9 cellular contexts compared by ENCODE assay signal in the genomic region with DNA sequence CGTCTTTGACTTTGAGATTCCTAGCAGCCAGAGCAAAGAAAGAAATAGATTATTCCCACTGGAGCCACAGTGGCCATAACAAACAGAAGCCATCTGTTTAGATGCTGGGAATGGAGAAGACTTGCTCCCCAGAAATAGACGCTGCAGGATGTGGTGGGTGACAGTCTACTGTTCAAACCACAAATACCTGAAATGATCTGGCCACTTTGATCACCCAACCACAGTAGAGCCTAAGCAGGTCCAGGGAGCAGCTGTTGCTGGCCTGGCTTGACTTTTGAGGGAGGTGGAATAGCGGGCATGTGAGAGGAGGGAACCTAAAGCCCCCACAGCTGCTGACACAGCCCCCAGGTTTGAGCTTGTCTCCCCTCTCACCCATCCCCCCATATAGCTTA. TPM values are rescaled to one million over a fixed set of nuclear protein-coding genes. Genes with fewer than 3 reads are reported as not detected.
DNase-seq lines count a peak whose midpoint lies in the region; ATAC-seq and TF ChIP-seq lines count a peak whose summit lies in the region.
"Had no signal": no experiment of that assay in that cellular context is flagged by ENCODE, and none has a peak within 500 bp of the region (broad histone marks: within the 10 kb centered on the region; RNA-seq: fewer than 3 reads in every experiment).

No MANE protein-coding gene starts in this region.

- peaks cover 37% of the 10 kb centered on the region for H3K4me1 ChIP-seq in mammary epithelial cell (ENCODE audit: insufficient read depth, low read length)

- no peak overlapping the region for H3K27ac ChIP-seq in mammary epithelial cell (ENCODE audit: insufficient read depth, low read depth, low read length)

- H3K9ac ChIP-seq in mammary epithelial cell (ENCODE audit: insufficient read depth, low read length) = no peak overlapping the region

- WGBS in mammary epithelial cell (ENCODE audit: low coverage, missing lambda C conversion rate) = 80% methylated on average over 2 of the region's 3 CpGs

- H3K27me3 Mint-ChIP-seq in MCF 10A (ENCODE audit: insufficient read depth, unreplicated experiment) (no peaks in the 10 kb centered on the region), nephron progenitor cell (ENCODE audit: low read depth, poor library complexity) (no peaks in the 10 kb centered on the region)
- no peaks in the 10 kb centered on the region for H3K27me3 Mint-ChIP-seq in activated CD8-positive, alpha-beta memory T cell treated with anti-CD3 and anti-CD28 coated beads, Interleukin-2, amount 10 ng/mL, durations not matched to agents 7 days and 5 days

- in situ Hi-C loops in mammary epithelial cell (cut with MboI; ENCODE audit: low sequenced_read_pairs in 2 of 2) = loop anchor here in 1 of 2 donors (5.0 kb wide), 1 partner anchor 47 kb away; no protein-coding TSS in a partner anchor

- no peak overlapping the region for H2AFZ ChIP-seq in mammary epithelial cell (ENCODE audit: low read depth, low read length)

- no peaks in the 10 kb centered on the region for H3K9me3 Mint-ChIP-seq in MCF 10A (ENCODE audit: unreplicated experiment)
- H3K9me3 Mint-ChIP-seq in activated CD8-positive, alpha-beta memory T cell treated with anti-CD3 and anti-CD28 coated beads, Interleukin-2, amount 10 ng/mL, durations not matched to agents 7 days and 5 days (ENCODE audit: low read depth) = no peaks in the 10 kb centered on the region
- H3K9me3 Mint-ChIP-seq in nephron progenitor cell = no peaks in the 10 kb centered on the region

- BruUV-seq in mammary epithelial cell (replicated peaks; lab: Mats Ljungman, UMichigan) (no TSS peak), MCF 10A (replicated peaks; lab: Mats Ljungman, UMichigan) (no TSS peak)

- H3K36me3 Mint-ChIP-seq in MCF 10A (ENCODE audit: insufficient read depth, unreplicated experiment) (peaks cover 65% of the 10 kb centered on the region), nephron progenitor cell (ENCODE audit: low read depth) (peaks cover 33% of the 10 kb centered on the region)
- peaks cover 37% of the 10 kb centered on the region for H3K36me3 Mint-ChIP-seq in activated CD8-positive, alpha-beta memory T cell treated with anti-CD3 and anti-CD28 coated beads, Interleukin-2, amount 10 ng/mL, durations not matched to agents 7 days and 5 days

- no peaks in the 10 kb centered on the region for H4K20me1 ChIP-seq in mammary epithelial cell (ENCODE audit: insufficient read depth, low read length)

- no peak overlapping the region for H3K4me3 ChIP-seq in mammary epithelial cell (replicated peaks in 1 of 3; ENCODE audit: insufficient read depth in 1 of 3, low read depth in 2 of 3, low read length in 3 of 3)
- H3K4me3 ChIP-seq: adrenal gland had no signal

- intact Hi-C loops in mammary epithelial cell (cut with micrococcal nuclease) (loop anchor here (5.0 kb wide), 1 partner anchor 37 kb away; the partner anchor contains the start of gene SH2B3), MCF 10A (cut with micrococcal nuclease) (no loop called here)

- peaks cover 56% of the 10 kb centered on the region for H3K79me2 ChIP-seq in mammary epithelial cell (ENCODE audit: insufficient read depth, low read length)

- H3K4me1 Mint-ChIP-seq in MCF 10A (ENCODE audit: insufficient read depth, unreplicated experiment) (peaks cover 24% of the 10 kb centered on the region), nephron progenitor cell (peaks cover 50% of the 10 kb centered on the region)
- H3K4me1 Mint-ChIP-seq in activated CD8-positive, alpha-beta memory T cell treated with anti-CD3 and anti-CD28 coated beads, Interleukin-2, amount 10 ng/mL, durations not matched to agents 7 days and 5 days = peaks cover 77% of the 10 kb centered on the region

- POLR2A ChIA-PET in MCF 10A (lab: Yijun Ruan, JAX) = interaction anchor here (0.6 to 0.7 kb wide), 2 partner anchors 38 to 74 kb away, joined by 3 to 4 read pairs; no protein-coding TSS in a partner anchor

- no peaks in the 10 kb centered on the region for H3K27me3 ChIP-seq in mammary epithelial cell (ENCODE audit: insufficient read depth, low read length)
- H3K27me3 ChIP-seq: adrenal gland had no signal

- TF ChIP-seq CTCF in mammary epithelial cell (conservative IDR thresholded peaks at IDR 0.05 in 1 of 2, IDR thresholded peaks at IDR 0.05 in 1 of 2; ENCODE audit: extremely low read depth in 1 of 2, insufficient read depth in 1 of 2, low read depth in 1 of 2, low read length in 2 of 2) (no peak), MCF 10A (IDR thresholded peaks at IDR 0.05; ENCODE audit: unreplicated experiment) (no peak), nephron progenitor cell (IDR thresholded peaks at IDR 0.05) (no peak)

- H3K36me3 ChIP-seq in mammary epithelial cell (ENCODE audit: insufficient read depth, low read length) = peaks cover 11% of the 10 kb centered on the region

- H3K27ac Mint-ChIP-seq in MCF 10A (ENCODE audit: low read depth, unreplicated experiment) = no peak overlapping the region
- H3K27ac Mint-ChIP-seq in activated CD8-positive, alpha-beta memory T cell treated with anti-CD3 and anti-CD28 coated beads, Interleukin-2, amount 10 ng/mL, durations not matched to agents 7 days and 5 days = peak overlapping the region; percentile 83
- peak overlapping the region; percentile 91 for H3K27ac Mint-ChIP-seq in nephron progenitor cell

- H3K9me3 ChIP-seq in mammary epithelial cell (replicated peaks; ENCODE audit: insufficient read depth, low read length) = no peaks in the 10 kb centered on the region
- H3K9me3 ChIP-seq: adrenal gland had no signal

- H3K4me3 Mint-ChIP-seq in MCF 10A (ENCODE audit: unreplicated experiment) (no peak overlapping the region), nephron progenitor cell (no peak overlapping the region)
- peak overlapping the region; percentile 26 for H3K4me3 Mint-ChIP-seq in activated CD8-positive, alpha-beta memory T cell treated with anti-CD3 and anti-CD28 coated beads, Interleukin-2, amount 10 ng/mL, durations not matched to agents 7 days and 5 days

- no peak overlapping the region for H3K4me2 ChIP-seq in mammary epithelial cell (ENCODE audit: insufficient read depth, low read depth, low read length)

- DNase-seq in mammary epithelial cell = peak; percentile 27
- DNase-seq in MCF 10A (ENCODE audit: unreplicated experiment) = no peak
- peak; percentile 84 for DNase-seq in activated CD8-positive, alpha-beta memory T cell treated with anti-CD3 and anti-CD28 coated beads, Interleukin-2, amount 10 ng/mL, durations not matched to agents 7 days and 5 days
- DNase-seq in nephron progenitor cell = no peak
- no peak for DNase-seq in effector CD8-positive, alpha-beta T cell (lab: John Stamatoyannopoulos, UW)
- no peak for DNase-seq in COR-L47 (lab: John Stamatoyannopoulos, UW)
- no peak for DNase-seq in germinal center (ENCODE audit: low spot score)

- dilution Hi-C loops in mammary epithelial cell (cut with HindIII; ENCODE audit: low sequenced_read_pairs) = no loop called here

- ATAC-seq in HG03095 (IDR thresholded peaks at IDR 0.05; ENCODE audit: unreplicated experiment) = peak; percentile 32
- ATAC-seq in activated CD8-positive, alpha-beta memory T cell treated with anti-CD3 and anti-CD28 coated beads, Interleukin-2, amount 10 ng/mL, durations not matched to agents 7 days and 5 days = peak; percentile 20

- CTCF ChIA-PET in mammary epithelial cell (lab: Charles Lee; ENCODE audit: low non-redundant PET) = interaction anchor here (0.6 kb wide), 1 partner anchor 41 kb away, joined by 5 read pairs; no protein-coding TSS in a partner anchor
- CTCF ChIA-PET in MCF 10A (lab: Yijun Ruan, JAX) = interaction anchor here (0.6 to 4.0 kb wide), 4 partner anchors 48 to 113 kb away, joined by 3 to 35 read pairs (median 4); no protein-coding TSS in a partner anchor
- CTCF ChIA-PET in activated CD8-positive, alpha-beta memory T cell treated with anti-CD3 and anti-CD28 coated beads, Interleukin-2, amount 10 ng/mL, durations not matched to agents 7 days and 5 days (lab: Charles Lee) = interaction anchor here (0.7 to 31.7 kb wide), 8 partner anchors 8 to 86 kb away, joined by 3 to 950 read pairs (median 12); partner anchors contain the start of gene SH2B3

RNA-seq across cellular contexts. Expression of gene SH2B3, which starts 38.6 kb away (rescaled TPM):
- total RNA-seq in mammary epithelial cell (10 to 100 TPM; 11.7 to 15.8 TPM), MCF 10A (2022) (4.5 and 5.1 TPM in 2 replicates)
- 18.1 TPM for polyA plus RNA-seq in mammary epithelial cell
- 20.3 TPM for polyA minus RNA-seq in mammary epithelial cell
- total RNA-seq in activated CD8-positive, alpha-beta memory T cell treated with anti-CD3 and anti-CD28 coated beads, Interleukin-2, amount 10 ng/mL, durations not matched to agents 7 days and 5 days = 10 to 100 TPM; 24.9 to 51.3 TPM

Comparison
In these comparisons a context has a peak if more than half of its experiments do, and no peak if none do; other contexts are left out.
1. DNase-seq: peak in mammary epithelial cell (single experiment) and activated CD8-positive, alpha-beta memory T cell treated with anti-CD3 and anti-CD28 coated beads, Interleukin-2, amount 10 ng/mL, durations not matched to agents 7 days and 5 days (single experiment); none in MCF 10A (single experiment), nephron progenitor cell (single experiment), effector CD8-positive, alpha-beta T cell (single experiment), COR-L47 (single experiment) and germinal center (single experiment).